Comparison of ENCODE assay signal across 8 cellular contexts in the genomic region with DNA sequence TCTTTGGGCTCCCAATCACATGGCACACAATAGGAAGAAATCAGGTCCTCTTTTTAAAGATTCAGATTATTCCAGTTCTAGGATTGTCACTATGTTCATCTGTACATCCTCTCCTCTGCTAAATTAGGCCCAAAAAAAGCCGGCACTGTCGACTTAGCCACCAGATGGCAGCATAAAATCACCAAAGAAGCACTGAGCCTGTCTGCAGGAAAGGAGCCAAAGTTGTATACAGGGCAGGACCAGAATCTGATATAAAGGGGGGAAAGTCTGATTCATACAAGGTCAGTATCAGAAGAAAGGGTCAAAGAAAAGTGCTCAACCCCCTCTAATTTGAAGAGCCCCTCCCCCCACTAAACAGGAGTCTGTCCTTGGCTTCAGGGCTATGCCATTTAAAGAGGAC. TPM values are rescaled to one million over a fixed set of nuclear protein-coding genes. Genes with fewer than 3 reads are reported as not detected.
DNase-seq lines count a peak whose midpoint lies in the region; ATAC-seq and TF ChIP-seq lines count a peak whose summit lies in the region.

No MANE protein-coding gene starts in this region.

- H4K20me1 ChIP-seq in OCI-LY1 (ENCODE audit: insufficient read depth, low read length) = no peaks in the 10 kb centered on the region
- H4K20me1 ChIP-seq in neural progenitor cell (ENCODE audit: low read depth) = no peaks in the 10 kb centered on the region

- H3K27me3 ChIP-seq in OCI-LY1 (ENCODE audit: insufficient read depth, low read length) (no peaks in the 10 kb centered on the region), esophagus squamous epithelium (no peaks in the 10 kb centered on the region), neural progenitor cell (no peaks in the 10 kb centered on the region)

- no peak for ATAC-seq in HG02763 (IDR thresholded peaks at IDR 0.05; ENCODE audit: unreplicated experiment)

- H3K9ac ChIP-seq in OCI-LY1 (ENCODE audit: low read length) (no peak overlapping the region), neural progenitor cell (no peak overlapping the region)

- no peak overlapping the region for H3K4me3 Mint-ChIP-seq in neural progenitor cell

- DNase-seq in DMS53 treated with DMSO at 0.1 percent for 48 hours (lab: John Stamatoyannopoulos, UW; ENCODE audit: unreplicated experiment) (peak; percentile 38), HS-27A (ENCODE audit: low read depth) (peak; percentile 24), activated T-cell treated with anti-CD3 and anti-CD28 coated beads for 4 hours (peak; percentile 51), esophagus squamous epithelium (lab: John Stamatoyannopoulos, UW) (no peak), neural progenitor cell (ENCODE audit: low spot score) (peak; percentile 73), superior temporal gyrus (ENCODE audit: extremely low spot score) (peak; percentile 84)

- H3F3A ChIP-seq in OCI-LY1 (ENCODE audit: insufficient read depth, low read length) (no peaks in the 10 kb centered on the region), neural progenitor cell (ENCODE audit: low read depth) (no peaks in the 10 kb centered on the region)

- 0% methylated on average over 1 to 2 of the region's 2 CpGs for WGBS in esophagus squamous epithelium, 2 donors

- peak; percentile 65 for TF ChIP-seq CTCF in OCI-LY1 (IDR thresholded peaks at IDR 0.05; ENCODE audit: low read length)
- peak; percentile 59 to 78 (median 75) for TF ChIP-seq CTCF in esophagus squamous epithelium (IDR thresholded peaks at IDR 0.05)
- peak; percentile 93 for TF ChIP-seq CTCF in neural progenitor cell (IDR thresholded peaks at IDR 0.05)

- H3K4me1 ChIP-seq in OCI-LY1 (ENCODE audit: insufficient read depth, low read length, severe bottlenecking) (no peaks in the 10 kb centered on the region), esophagus squamous epithelium (no peaks in the 10 kb centered on the region), neural progenitor cell (no peaks in the 10 kb centered on the region)

- peak overlapping the region; percentile 22 for H3K27ac Mint-ChIP-seq in neural progenitor cell

- no peaks in the 10 kb centered on the region for H3K36me3 ChIP-seq in OCI-LY1 (ENCODE audit: insufficient read depth, low read length)
- H3K36me3 ChIP-seq in esophagus squamous epithelium = no peaks in the 10 kb centered on the region
- no peaks in the 10 kb centered on the region for H3K36me3 ChIP-seq in neural progenitor cell

- H2AFZ ChIP-seq in OCI-LY1 (ENCODE audit: low read length) (no peak overlapping the region), neural progenitor cell (replicated peaks) (peak overlapping the region; percentile 15)

- no peaks in the 10 kb centered on the region for H3K79me2 ChIP-seq in OCI-LY1 (ENCODE audit: insufficient read depth, low read length)
- no peaks in the 10 kb centered on the region for H3K79me2 ChIP-seq in neural progenitor cell (ENCODE audit: low read depth)

- intact Hi-C loops in esophagus squamous epithelium (cut with DNase I) = loop anchor here (5.0 to 10.0 kb wide), 3 partner anchors 162 to 489 kb away; no protein-coding TSS in a partner anchor

- no peaks in the 10 kb centered on the region for H3K4me1 Mint-ChIP-seq in neural progenitor cell

- H3K27ac ChIP-seq in OCI-LY1 (ENCODE audit: low read depth, low read length, poor library complexity, severe bottlenecking) (no peak overlapping the region), esophagus squamous epithelium (no peak overlapping the region), neural progenitor cell (no peak overlapping the region)

- H3K9me2 ChIP-seq in OCI-LY1 (ENCODE audit: low read depth, low read length) = no peaks in the 10 kb centered on the region

- H3K9me3 ChIP-seq in OCI-LY1 (ENCODE audit: low read length) (no peaks in the 10 kb centered on the region), esophagus squamous epithelium (no peaks in the 10 kb centered on the region), neural progenitor cell (ENCODE audit: low read depth) (no peaks in the 10 kb centered on the region)

- H3K4me2 ChIP-seq in OCI-LY1 (ENCODE audit: low read length) (no peak overlapping the region), neural progenitor cell (no peak overlapping the region)

- H3K4me3 ChIP-seq in OCI-LY1 (ENCODE audit: low read depth, low read length, poor library complexity, severe bottlenecking) (no peak overlapping the region), esophagus squamous epithelium (no peak overlapping the region), neural progenitor cell (no peak overlapping the region)

- H3K36me3 Mint-ChIP-seq in neural progenitor cell = no peaks in the 10 kb centered on the region

- no peak for TF ChIP-seq POLR2A in esophagus squamous epithelium (IDR thresholded peaks at IDR 0.05)

- peaks cover 2% of the 10 kb centered on the region for H3K27me3 Mint-ChIP-seq in neural progenitor cell (ENCODE audit: insufficient read depth, low read depth)

- H3K9me3 Mint-ChIP-seq in neural progenitor cell = peaks cover 7% of the 10 kb centered on the region

RNA-seq across cellular contexts. Expression of a gene that starts 3.0 kb away (rescaled TPM):
- total RNA-seq in esophagus squamous epithelium (10 to 100 TPM in 2 of 4 donors, under 1 TPM in 1, not detected in 1; 0.19 to 99.0 (median 47.2) TPM), neural progenitor cell (ENCODE audit: low replicate concordance) (not detected in 2 replicates)
